In the genomic region with DNA sequence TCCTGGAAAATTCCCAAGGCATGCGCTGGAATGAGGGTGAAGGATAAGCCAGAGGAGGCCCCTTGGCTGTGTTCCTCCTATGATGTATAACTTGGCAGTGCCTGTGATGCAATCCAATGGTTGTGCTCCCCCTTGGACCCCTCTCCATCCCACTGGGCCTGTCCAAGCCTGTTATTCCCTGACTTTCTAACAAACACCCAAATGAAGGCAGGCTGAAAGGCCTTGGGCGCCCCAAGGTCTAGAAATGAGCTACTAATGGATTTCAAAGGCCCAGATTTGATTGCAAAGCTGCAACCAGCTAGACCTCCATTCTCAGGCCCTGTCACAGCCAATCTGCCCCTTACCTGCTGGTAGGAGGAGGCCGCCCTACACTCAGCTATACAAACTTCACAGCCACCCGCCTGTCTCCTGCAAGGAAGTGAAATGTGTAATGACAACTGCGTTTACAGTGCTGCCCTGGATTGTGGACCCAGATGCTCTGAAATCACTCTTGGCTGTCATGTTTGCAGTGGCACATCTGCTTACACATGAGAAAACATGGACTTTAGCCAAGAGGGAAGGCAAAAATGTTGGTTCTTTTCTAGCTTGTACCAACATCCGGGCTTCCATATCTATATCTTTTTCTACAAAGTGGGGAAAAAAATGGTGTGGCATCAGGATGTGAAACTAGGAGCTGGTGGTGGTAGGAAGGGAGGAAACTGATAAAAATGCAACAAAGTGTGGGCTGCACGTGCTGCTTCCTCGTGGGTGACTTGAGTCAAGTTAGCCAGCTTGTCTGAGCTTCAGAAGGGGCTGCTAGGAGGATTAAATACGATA, we compare ENCODE assay signal across 1 cellular context.
TF ChIP-seq lines count a peak whose summit lies in the region.

No MANE protein-coding gene starts in this region.

TF ChIP-seq in HepG2, 621 proteins besides CTCF, POLR2A, EP300 and RAD21 (continued from another document and continues in another):
- TF ChIP-seq, protein P1, sequence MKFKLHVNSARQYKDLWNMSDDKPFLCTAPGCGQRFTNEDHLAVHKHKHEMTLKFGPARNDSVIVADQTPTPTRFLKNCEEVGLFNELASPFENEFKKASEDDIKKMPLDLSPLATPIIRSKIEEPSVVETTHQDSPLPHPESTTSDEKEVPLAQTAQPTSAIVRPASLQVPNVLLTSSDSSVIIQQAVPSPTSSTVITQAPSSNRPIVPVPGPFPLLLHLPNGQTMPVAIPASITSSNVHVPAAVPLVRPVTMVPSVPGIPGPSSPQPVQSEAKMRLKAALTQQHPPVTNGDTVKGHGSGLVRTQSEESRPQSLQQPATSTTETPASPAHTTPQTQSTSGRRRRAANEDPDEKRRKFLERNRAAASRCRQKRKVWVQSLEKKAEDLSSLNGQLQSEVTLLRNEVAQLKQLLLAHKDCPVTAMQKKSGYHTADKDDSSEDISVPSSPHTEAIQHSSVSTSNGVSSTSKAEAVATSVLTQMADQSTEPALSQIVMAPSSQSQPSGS (CRISPR knock-in tag; IDR thresholded peaks at IDR 0.05), result peak; percentile 69; the same call in 1 of the 2 replicates
- no peak for TF ChIP-seq CENPX (CRISPR knock-in tag; IDR thresholded peaks at IDR 0.05)
- no peak for TF ChIP-seq ZFP41 (CRISPR knock-in tag; IDR thresholded peaks at IDR 0.05; ENCODE audit: borderline replicate concordance)
- TF ChIP-seq, protein P2, sequence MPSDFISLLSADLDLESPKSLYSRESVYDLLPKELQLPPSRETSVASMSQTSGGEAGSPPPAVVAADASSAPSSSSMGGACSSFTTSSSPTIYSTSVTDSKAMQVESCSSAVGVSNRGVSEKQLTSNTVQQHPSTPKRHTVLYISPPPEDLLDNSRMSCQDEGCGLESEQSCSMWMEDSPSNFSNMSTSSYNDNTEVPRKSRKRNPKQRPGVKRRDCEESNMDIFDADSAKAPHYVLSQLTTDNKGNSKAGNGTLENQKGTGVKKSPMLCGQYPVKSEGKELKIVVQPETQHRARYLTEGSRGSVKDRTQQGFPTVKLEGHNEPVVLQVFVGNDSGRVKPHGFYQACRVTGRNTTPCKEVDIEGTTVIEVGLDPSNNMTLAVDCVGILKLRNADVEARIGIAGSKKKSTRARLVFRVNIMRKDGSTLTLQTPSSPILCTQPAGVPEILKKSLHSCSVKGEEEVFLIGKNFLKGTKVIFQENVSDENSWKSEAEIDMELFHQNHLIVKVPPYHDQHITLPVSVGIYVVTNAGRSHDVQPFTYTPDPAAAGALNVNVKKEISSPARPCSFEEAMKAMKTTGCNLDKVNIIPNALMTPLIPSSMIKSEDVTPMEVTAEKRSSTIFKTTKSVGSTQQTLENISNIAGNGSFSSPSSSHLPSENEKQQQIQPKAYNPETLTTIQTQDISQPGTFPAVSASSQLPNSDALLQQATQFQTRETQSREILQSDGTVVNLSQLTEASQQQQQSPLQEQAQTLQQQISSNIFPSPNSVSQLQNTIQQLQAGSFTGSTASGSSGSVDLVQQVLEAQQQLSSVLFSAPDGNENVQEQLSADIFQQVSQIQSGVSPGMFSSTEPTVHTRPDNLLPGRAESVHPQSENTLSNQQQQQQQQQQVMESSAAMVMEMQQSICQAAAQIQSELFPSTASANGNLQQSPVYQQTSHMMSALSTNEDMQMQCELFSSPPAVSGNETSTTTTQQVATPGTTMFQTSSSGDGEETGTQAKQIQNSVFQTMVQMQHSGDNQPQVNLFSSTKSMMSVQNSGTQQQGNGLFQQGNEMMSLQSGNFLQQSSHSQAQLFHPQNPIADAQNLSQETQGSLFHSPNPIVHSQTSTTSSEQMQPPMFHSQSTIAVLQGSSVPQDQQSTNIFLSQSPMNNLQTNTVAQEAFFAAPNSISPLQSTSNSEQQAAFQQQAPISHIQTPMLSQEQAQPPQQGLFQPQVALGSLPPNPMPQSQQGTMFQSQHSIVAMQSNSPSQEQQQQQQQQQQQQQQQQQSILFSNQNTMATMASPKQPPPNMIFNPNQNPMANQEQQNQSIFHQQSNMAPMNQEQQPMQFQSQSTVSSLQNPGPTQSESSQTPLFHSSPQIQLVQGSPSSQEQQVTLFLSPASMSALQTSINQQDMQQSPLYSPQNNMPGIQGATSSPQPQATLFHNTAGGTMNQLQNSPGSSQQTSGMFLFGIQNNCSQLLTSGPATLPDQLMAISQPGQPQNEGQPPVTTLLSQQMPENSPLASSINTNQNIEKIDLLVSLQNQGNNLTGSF (CRISPR knock-in tag; IDR thresholded peaks at IDR 0.05), result no peak
- peak; percentile 67 for TF ChIP-seq YY1 (IDR thresholded peaks at IDR 0.05; ENCODE audit: insufficient read depth, insufficient replicate concordance, low read depth, low read length)
- TF ChIP-seq MIXL1 (CRISPR knock-in tag; IDR thresholded peaks at IDR 0.05), result peak; percentile 89
- no peak for TF ChIP-seq ZNF34 (CRISPR knock-in tag; IDR thresholded peaks at IDR 0.05; ENCODE audit: borderline replicate concordance)
- TF ChIP-seq KDM2A (CRISPR knock-in tag; IDR thresholded peaks at IDR 0.05; ENCODE audit: borderline replicate concordance, low read depth), result 0 out of 2 replicates have a peak, but pooled peaks have one; percentile 42
- no peak for TF ChIP-seq ZNF333 (CRISPR knock-in tag; IDR thresholded peaks at IDR 0.05; ENCODE audit: borderline replicate concordance)
- no peak for TF ChIP-seq SP140L (CRISPR knock-in tag; IDR thresholded peaks at IDR 0.05; ENCODE audit: borderline replicate concordance)
- TF ChIP-seq SP1 (IDR thresholded peaks at IDR 0.05), result no peak
- no peak for TF ChIP-seq SP1 (CRISPR knock-in tag; IDR thresholded peaks at IDR 0.05)
- peak; percentile 92; the same call in 1 of the 2 replicates for TF ChIP-seq ZMYM3 (CRISPR knock-in tag; IDR thresholded peaks at IDR 0.05)
- TF ChIP-seq, protein P3, sequence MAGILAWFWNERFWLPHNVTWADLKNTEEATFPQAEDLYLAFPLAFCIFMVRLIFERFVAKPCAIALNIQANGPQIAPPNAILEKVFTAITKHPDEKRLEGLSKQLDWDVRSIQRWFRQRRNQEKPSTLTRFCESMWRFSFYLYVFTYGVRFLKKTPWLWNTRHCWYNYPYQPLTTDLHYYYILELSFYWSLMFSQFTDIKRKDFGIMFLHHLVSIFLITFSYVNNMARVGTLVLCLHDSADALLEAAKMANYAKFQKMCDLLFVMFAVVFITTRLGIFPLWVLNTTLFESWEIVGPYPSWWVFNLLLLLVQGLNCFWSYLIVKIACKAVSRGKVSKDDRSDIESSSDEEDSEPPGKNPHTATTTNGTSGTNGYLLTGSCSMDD (CRISPR knock-in tag; IDR thresholded peaks at IDR 0.05), result no peak
- TF ChIP-seq, protein P4, sequence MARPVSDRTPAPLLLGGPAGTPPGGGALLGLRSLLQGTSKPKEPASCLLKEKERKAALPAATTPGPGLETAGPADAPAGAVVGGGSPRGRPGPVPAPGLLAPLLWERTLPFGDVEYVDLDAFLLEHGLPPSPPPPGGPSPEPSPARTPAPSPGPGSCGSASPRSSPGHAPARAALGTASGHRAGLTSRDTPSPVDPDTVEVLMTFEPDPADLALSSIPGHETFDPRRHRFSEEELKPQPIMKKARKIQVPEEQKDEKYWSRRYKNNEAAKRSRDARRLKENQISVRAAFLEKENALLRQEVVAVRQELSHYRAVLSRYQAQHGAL (CRISPR knock-in tag; IDR thresholded peaks at IDR 0.05; ENCODE audit: not compliant biosample characterization), result no peak
- no peak for TF ChIP-seq SNAI1 (CRISPR knock-in tag; IDR thresholded peaks at IDR 0.05; ENCODE audit: borderline replicate concordance)
- TF ChIP-seq BORCS8-MEF2B (CRISPR knock-in tag; IDR thresholded peaks at IDR 0.05), result no peak
- no peak for TF ChIP-seq ZNF552 (CRISPR knock-in tag; IDR thresholded peaks at IDR 0.05; ENCODE audit: borderline replicate concordance)
- TF ChIP-seq RBFOX2 (IDR thresholded peaks at IDR 0.05; ENCODE audit: low read depth, low read length), result peak; percentile 16; the same call in 1 of the 2 replicates
- TF ChIP-seq ZBTB3 (CRISPR knock-in tag; IDR thresholded peaks at IDR 0.05; ENCODE audit: borderline replicate concordance, low read depth), result peak; percentile 100
- no peak for TF ChIP-seq ZNF138 (CRISPR knock-in tag; IDR thresholded peaks at IDR 0.05; ENCODE audit: low read depth)
- no peak for TF ChIP-seq ZNF335 (CRISPR knock-in tag; IDR thresholded peaks at IDR 0.05)
- TF ChIP-seq, protein P5, sequence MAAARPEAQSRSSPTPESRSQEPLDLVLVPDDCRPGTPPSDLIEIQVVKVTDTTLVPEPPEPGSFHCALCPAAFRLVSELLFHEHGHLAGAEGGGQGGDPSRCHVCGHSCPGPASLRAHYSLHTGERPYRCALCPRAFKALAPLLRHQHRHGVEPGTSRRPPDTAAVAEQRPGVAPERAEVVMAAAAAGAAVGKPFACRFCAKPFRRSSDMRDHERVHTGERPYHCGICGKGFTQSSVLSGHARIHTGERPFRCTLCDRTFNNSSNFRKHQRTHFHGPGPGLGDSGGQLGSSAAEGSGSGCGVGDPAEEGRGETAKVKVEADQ (CRISPR knock-in tag; IDR thresholded peaks at IDR 0.05; ENCODE audit: borderline replicate concordance), result no peak
- TF ChIP-seq SMAD3 (CRISPR knock-in tag; IDR thresholded peaks at IDR 0.05), result peak; percentile 75
- TF ChIP-seq TCF12 (IDR thresholded peaks at IDR 0.05), result no peak
- peak; percentile 79; the same call in 1 of the 2 replicates for TF ChIP-seq TCF12 (CRISPR knock-in tag; IDR thresholded peaks at IDR 0.05)
- 0 out of 2 replicates have a peak, but pooled peaks have one; percentile 62 for TF ChIP-seq ZNF589 (CRISPR knock-in tag; conservative IDR thresholded peaks at IDR 0.05)
- no peak for TF ChIP-seq MAF1 (CRISPR knock-in tag; IDR thresholded peaks at IDR 0.05; ENCODE audit: borderline replicate concordance)
- 0 out of 2 replicates have a peak, but pooled peaks have one; percentile 30 for TF ChIP-seq NFKBIZ (CRISPR knock-in tag; IDR thresholded peaks at IDR 0.05)
- TF ChIP-seq, protein P6, sequence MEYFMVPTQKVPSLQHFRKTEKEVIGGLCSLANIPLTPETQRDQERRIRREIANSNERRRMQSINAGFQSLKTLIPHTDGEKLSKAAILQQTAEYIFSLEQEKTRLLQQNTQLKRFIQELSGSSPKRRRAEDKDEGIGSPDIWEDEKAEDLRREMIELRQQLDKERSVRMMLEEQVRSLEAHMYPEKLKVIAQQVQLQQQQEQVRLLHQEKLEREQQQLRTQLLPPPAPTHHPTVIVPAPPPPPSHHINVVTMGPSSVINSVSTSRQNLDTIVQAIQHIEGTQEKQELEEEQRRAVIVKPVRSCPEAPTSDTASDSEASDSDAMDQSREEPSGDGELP (IDR thresholded peaks at IDR 0.05; ENCODE audit: borderline replicate concordance, low read depth), result peak; percentile 85
- peak; percentile 52; the same call in 1 of the 2 replicates for TF ChIP-seq KAT8 (CRISPR knock-in tag; IDR thresholded peaks at IDR 0.05)
- TF ChIP-seq, protein P7, sequence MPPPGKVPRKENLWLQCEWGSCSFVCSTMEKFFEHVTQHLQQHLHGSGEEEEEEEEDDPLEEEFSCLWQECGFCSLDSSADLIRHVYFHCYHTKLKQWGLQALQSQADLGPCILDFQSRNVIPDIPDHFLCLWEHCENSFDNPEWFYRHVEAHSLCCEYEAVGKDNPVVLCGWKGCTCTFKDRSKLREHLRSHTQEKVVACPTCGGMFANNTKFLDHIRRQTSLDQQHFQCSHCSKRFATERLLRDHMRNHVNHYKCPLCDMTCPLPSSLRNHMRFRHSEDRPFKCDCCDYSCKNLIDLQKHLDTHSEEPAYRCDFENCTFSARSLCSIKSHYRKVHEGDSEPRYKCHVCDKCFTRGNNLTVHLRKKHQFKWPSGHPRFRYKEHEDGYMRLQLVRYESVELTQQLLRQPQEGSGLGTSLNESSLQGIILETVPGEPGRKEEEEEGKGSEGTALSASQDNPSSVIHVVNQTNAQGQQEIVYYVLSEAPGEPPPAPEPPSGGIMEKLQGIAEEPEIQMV (CRISPR knock-in tag; IDR thresholded peaks at IDR 0.05; ENCODE audit: low read depth), result peak; percentile 61; the same call in 1 of the 2 replicates
- TF ChIP-seq MYC (CRISPR knock-in tag; IDR thresholded peaks at IDR 0.05; ENCODE audit: borderline replicate concordance), result peak; percentile 46
- TF ChIP-seq ZNF446 (CRISPR knock-in tag; IDR thresholded peaks at IDR 0.05), result no peak
- no peak for TF ChIP-seq PCBP2 (optimal IDR thresholded peaks at IDR 0.05; ENCODE audit: low read depth, low read length, poor library complexity, severe bottlenecking)
- TF ChIP-seq AHR (CRISPR knock-in tag; IDR thresholded peaks at IDR 0.05), result no peak
- TF ChIP-seq, protein P8, sequence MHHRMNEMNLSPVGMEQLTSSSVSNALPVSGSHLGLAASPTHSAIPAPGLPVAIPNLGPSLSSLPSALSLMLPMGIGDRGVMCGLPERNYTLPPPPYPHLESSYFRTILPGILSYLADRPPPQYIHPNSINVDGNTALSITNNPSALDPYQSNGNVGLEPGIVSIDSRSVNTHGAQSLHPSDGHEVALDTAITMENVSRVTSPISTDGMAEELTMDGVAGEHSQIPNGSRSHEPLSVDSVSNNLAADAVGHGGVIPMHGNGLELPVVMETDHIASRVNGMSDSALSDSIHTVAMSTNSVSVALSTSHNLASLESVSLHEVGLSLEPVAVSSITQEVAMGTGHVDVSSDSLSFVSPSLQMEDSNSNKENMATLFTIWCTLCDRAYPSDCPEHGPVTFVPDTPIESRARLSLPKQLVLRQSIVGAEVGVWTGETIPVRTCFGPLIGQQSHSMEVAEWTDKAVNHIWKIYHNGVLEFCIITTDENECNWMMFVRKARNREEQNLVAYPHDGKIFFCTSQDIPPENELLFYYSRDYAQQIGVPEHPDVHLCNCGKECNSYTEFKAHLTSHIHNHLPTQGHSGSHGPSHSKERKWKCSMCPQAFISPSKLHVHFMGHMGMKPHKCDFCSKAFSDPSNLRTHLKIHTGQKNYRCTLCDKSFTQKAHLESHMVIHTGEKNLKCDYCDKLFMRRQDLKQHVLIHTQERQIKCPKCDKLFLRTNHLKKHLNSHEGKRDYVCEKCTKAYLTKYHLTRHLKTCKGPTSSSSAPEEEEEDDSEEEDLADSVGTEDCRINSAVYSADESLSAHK (CRISPR knock-in tag; IDR thresholded peaks at IDR 0.05; ENCODE audit: borderline replicate concordance), result no peak
- no peak; the same call in 1 of the 2 replicates for TF ChIP-seq ZIK1 (CRISPR knock-in tag; IDR thresholded peaks at IDR 0.05; ENCODE audit: borderline replicate concordance, low read depth)
- no peak for TF ChIP-seq POLR2AphosphoS2 (IDR thresholded peaks at IDR 0.05; ENCODE audit: low read depth, low read length)
- TF ChIP-seq, protein P9, sequence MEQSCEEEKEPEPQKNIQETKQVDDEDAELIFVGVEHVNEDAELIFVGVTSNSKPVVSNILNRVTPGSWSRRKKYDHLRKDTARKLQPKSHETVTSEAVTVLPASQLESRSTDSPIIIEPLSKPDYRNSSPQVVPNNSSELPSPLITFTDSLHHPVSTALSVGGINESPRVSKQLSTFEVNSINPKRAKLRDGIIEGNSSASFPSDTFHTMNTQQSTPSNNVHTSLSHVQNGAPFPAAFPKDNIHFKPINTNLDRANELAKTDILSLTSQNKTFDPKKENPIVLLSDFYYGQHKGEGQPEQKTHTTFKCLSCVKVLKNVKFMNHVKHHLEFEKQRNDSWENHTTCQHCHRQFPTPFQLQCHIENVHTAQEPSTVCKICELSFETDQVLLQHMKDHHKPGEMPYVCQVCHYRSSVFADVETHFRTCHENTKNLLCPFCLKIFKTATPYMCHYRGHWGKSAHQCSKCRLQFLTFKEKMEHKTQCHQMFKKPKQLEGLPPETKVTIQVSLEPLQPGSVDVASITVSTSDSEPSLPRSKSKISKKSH (CRISPR knock-in tag; IDR thresholded peaks at IDR 0.05; ENCODE audit: borderline replicate concordance), result no peak
- no peak for TF ChIP-seq RFX5 (IDR thresholded peaks at IDR 0.05; ENCODE audit: low read depth, low read length)
- TF ChIP-seq ZNF20 (CRISPR knock-in tag; IDR thresholded peaks at IDR 0.05), result no peak
- TF ChIP-seq SCMH1 (CRISPR knock-in tag; IDR thresholded peaks at IDR 0.05; ENCODE audit: borderline replicate concordance), result no peak
- TF ChIP-seq ZNF772 (CRISPR knock-in tag; IDR thresholded peaks at IDR 0.05), result peak; percentile 77; the same call in 1 of the 2 replicates
- TF ChIP-seq, protein P10, sequence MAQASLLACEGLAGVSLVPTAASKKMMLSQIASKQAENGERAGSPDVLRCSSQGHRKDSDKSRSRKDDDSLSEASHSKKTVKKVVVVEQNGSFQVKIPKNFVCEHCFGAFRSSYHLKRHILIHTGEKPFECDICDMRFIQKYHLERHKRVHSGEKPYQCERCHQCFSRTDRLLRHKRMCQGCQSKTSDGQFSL (CRISPR knock-in tag; IDR thresholded peaks at IDR 0.05), result no peak
- no peak for TF ChIP-seq ZNF75D (CRISPR knock-in tag; IDR thresholded peaks at IDR 0.05; ENCODE audit: borderline replicate concordance)
